In genomic region chr7:79063019-79063698, GRCh38 we compare ENCODE assay signal across 22 cellular contexts.
DNase-seq lines count a peak whose midpoint lies in the region; ATAC-seq and TF ChIP-seq lines count a peak whose summit lies in the region.
"Had no signal": no experiment of that assay in that cellular context is flagged by ENCODE, and none has a peak within 500 bp of the region (broad histone marks: within the 10 kb centered on the region; RNA-seq: fewer than 3 reads in every experiment).

No MANE protein-coding gene starts in this region.

- H3K9me3 ChIP-seq in OCI-LY7 (ENCODE audit: low read length): no peaks in the 10 kb centered on the region
- no peaks in the 10 kb centered on the region for H3K9me3 ChIP-seq in parathyroid adenoma (ENCODE audit: control insufficient read depth, low read length)
- H3K9me3 ChIP-seq: body of pancreas, ovary, testis had no signal

- no peaks in the 10 kb centered on the region for H3K4me1 ChIP-seq in OCI-LY7 (ENCODE audit: insufficient read depth, low read length, poor library complexity, severe bottlenecking)
- H3K4me1 ChIP-seq in parathyroid adenoma: no peaks in the 10 kb centered on the region
- H3K4me1 ChIP-seq: body of pancreas, left lung, testis had no signal

- no TSS peak for BruUV-seq in OCI-LY7 (replicated peaks; lab: Mats Ljungman, UMichigan)

- H3K36me3 Mint-ChIP-seq in endothelial cell (ENCODE audit: low read depth, unreplicated experiment) (no peaks in the 10 kb centered on the region), osteocyte (ENCODE audit: unreplicated experiment) (no peaks in the 10 kb centered on the region)
- H3K36me3 Mint-ChIP-seq: activated naive CD4-positive, alpha-beta T cell treated with anti-CD3 and anti-CD28 coated beads, Interleukin-2, amount 10 ng/mL, durations not matched to agents 7 days and 5 days; IgD-negative memory B cell had no signal

- CTCF ChIA-PET in OCI-LY7 (lab: Charles Lee; ENCODE audit: unreplicated experiment): no interaction called here

- H4K20me1 ChIP-seq in OCI-LY7 (ENCODE audit: insufficient read depth, low read length): no peaks in the 10 kb centered on the region

- no peaks in the 10 kb centered on the region for H3K79me2 ChIP-seq in OCI-LY7 (ENCODE audit: insufficient read depth, low read depth, low read length)
- no peaks in the 10 kb centered on the region for H3K79me2 ChIP-seq in parathyroid adenoma

- H3K27ac Mint-ChIP-seq in endothelial cell (ENCODE audit: unreplicated experiment) (no peak overlapping the region), osteocyte (ENCODE audit: unreplicated experiment) (no peak overlapping the region)
- H3K27ac Mint-ChIP-seq: activated naive CD4-positive, alpha-beta T cell treated with anti-CD3 and anti-CD28 coated beads, Interleukin-2, amount 10 ng/mL, durations not matched to agents 7 days and 5 days; IgD-negative memory B cell had no signal

- no peak overlapping the region for H2AFZ ChIP-seq in OCI-LY7 (ENCODE audit: low read length)
- no peak overlapping the region for H2AFZ ChIP-seq in parathyroid adenoma

- H3K27me3 Mint-ChIP-seq in endothelial cell (ENCODE audit: unreplicated experiment) (no peaks in the 10 kb centered on the region), osteocyte (ENCODE audit: unreplicated experiment) (no peaks in the 10 kb centered on the region)
- H3K27me3 Mint-ChIP-seq: activated naive CD4-positive, alpha-beta T cell treated with anti-CD3 and anti-CD28 coated beads, Interleukin-2, amount 10 ng/mL, durations not matched to agents 7 days and 5 days; IgD-negative memory B cell had no signal

- TF ChIP-seq CTCF in OCI-LY7 (conservative IDR thresholded peaks at IDR 0.05; ENCODE audit: low read length) (peak; percentile 39; the same call in 1 of the 2 replicates), endothelial cell (IDR thresholded peaks at IDR 0.05; ENCODE audit: unreplicated experiment) (peak; percentile 33), parathyroid adenoma (IDR thresholded peaks at IDR 0.05) (peak; percentile 8), osteocyte (IDR thresholded peaks at IDR 0.05) (no peak)

- POLR2A ChIA-PET in OCI-LY7 (lab: Charles Lee): interaction anchor here (0.7 kb wide), 1 partner anchor 15 kb away, joined by 3 read pairs; no protein-coding TSS in a partner anchor

- no peak for ATAC-seq in stimulated activated naive CD8-positive, alpha-beta T cell treated with anti-CD3 and anti-CD28 coated beads, Interleukin-15, Interleukin-2, amounts not matched to agents 100 U/mL and 50 U/mL, for 24 hours
- ATAC-seq in HG03135 (IDR thresholded peaks at IDR 0.05; ENCODE audit: unreplicated experiment) (no peak), GM21447 (IDR thresholded peaks at IDR 0.05; ENCODE audit: unreplicated experiment) (no peak)
- ATAC-seq: activated CD4-positive, CD25-positive, alpha-beta regulatory T cell treated with anti-CD3 and anti-CD28 coated beads, Interleukin-2, amount 50 U/mL, for 24 hours; body of pancreas; left lung had no signal

- no peaks in the 10 kb centered on the region for H3K4me1 Mint-ChIP-seq in endothelial cell (ENCODE audit: unreplicated experiment)
- no peaks in the 10 kb centered on the region for H3K4me1 Mint-ChIP-seq in osteocyte (ENCODE audit: unreplicated experiment)
- H3K4me1 Mint-ChIP-seq: activated naive CD4-positive, alpha-beta T cell treated with anti-CD3 and anti-CD28 coated beads, Interleukin-2, amount 10 ng/mL, durations not matched to agents 7 days and 5 days; IgD-negative memory B cell had no signal

- H3K4me3 Mint-ChIP-seq in endothelial cell (ENCODE audit: unreplicated experiment) (no peak overlapping the region), osteocyte (ENCODE audit: unreplicated experiment) (no peak overlapping the region)
- H3K4me3 Mint-ChIP-seq: activated naive CD4-positive, alpha-beta T cell treated with anti-CD3 and anti-CD28 coated beads, Interleukin-2, amount 10 ng/mL, durations not matched to agents 7 days and 5 days; IgD-negative memory B cell had no signal

- H3K36me3 ChIP-seq in OCI-LY7 (ENCODE audit: insufficient read depth, low read length) (no peaks in the 10 kb centered on the region), parathyroid adenoma (ENCODE audit: control insufficient read depth, insufficient read depth, low read length) (no peaks in the 10 kb centered on the region)
- H3K36me3 ChIP-seq: left lung, ovary had no signal

- H3K27ac ChIP-seq in OCI-LY7 (ENCODE audit: low read depth, low read length, poor library complexity, severe bottlenecking) (no peak overlapping the region), parathyroid adenoma (no peak overlapping the region)
- H3K27ac ChIP-seq: body of pancreas, left lung, ovary, testis had no signal

- H3K27me3 ChIP-seq in parathyroid adenoma (ENCODE audit: control insufficient read depth, insufficient read depth, low read length): no peaks in the 10 kb centered on the region
- H3K27me3 ChIP-seq: body of pancreas, left lung, ovary, testis had no signal

- no peak overlapping the region for H3K9ac ChIP-seq in parathyroid adenoma

- intact Hi-C loops in OCI-LY7 (cut with micrococcal nuclease; ENCODE audit: unreplicated experiment): no loop called here

- no peaks in the 10 kb centered on the region for H3K9me2 ChIP-seq in OCI-LY7 (ENCODE audit: insufficient read depth, low read length)

- H3K4me2 ChIP-seq in OCI-LY7 (ENCODE audit: low read length) (no peak overlapping the region), parathyroid adenoma (ENCODE audit: low read length) (no peak overlapping the region)

- H3K4me3 ChIP-seq in OCI-LY7 (ENCODE audit: low read depth, low read length, poor library complexity, severe bottlenecking) (no peak overlapping the region), parathyroid adenoma (ENCODE audit: low read depth, low read length) (no peak overlapping the region)
- H3K4me3 ChIP-seq: body of pancreas, left lung, ovary, testis had no signal

- no peaks in the 10 kb centered on the region for H3K9me3 Mint-ChIP-seq in endothelial cell (ENCODE audit: unreplicated experiment)
- H3K9me3 Mint-ChIP-seq in osteocyte (ENCODE audit: unreplicated experiment): no peaks in the 10 kb centered on the region

- DNase-seq in GM03348 (ENCODE audit: low spot score) (peak; percentile 15), OCI-LY7 (ENCODE audit: low spot score) (no peak), endothelial cell (ENCODE audit: low spot score) (no peak), osteocyte (ENCODE audit: extremely low spot score, unreplicated experiment) (no peak)
- DNase-seq in stimulated activated naive CD8-positive, alpha-beta T cell treated with anti-CD3 and anti-CD28 coated beads, Interleukin-15, Interleukin-2, amounts not matched to agents 100 U/mL and 50 U/mL, for 24 hours: no peak
- DNase-seq: activated CD8-positive, alpha-beta memory T cell treated with anti-CD3 and anti-CD28 coated beads, Interleukin-2, amount 50 U/mL, for 48 hours; activated naive CD4-positive, alpha-beta T cell treated with anti-CD3 and anti-CD28 coated beads, Interleukin-2, amount 10 ng/mL, durations not matched to agents 7 days and 5 days; body of pancreas; DMS79; left lung; NCI-H1092; NCI-H2171 treated with DMSO at 0.1 percent for 48 hours; NK-92 treated with Interleukin-12 subunit alpha and Interleukin-12 subunit beta, amount 100 ng/mL, for 24 hours; ovary; SHP77; stimulated activated CD4-positive, alpha-beta T cell treated with anti-CD3 and anti-CD28 coated beads, Interleukin-4, amount 100 ng/mL, for 1 hour; testis had no signal
